ENCODE assay signal across 11 cellular contexts in genomic region chr15:34435658-34436057, GRCh38. TPM values are rescaled to one million over a fixed set of nuclear protein-coding genes. Genes with fewer than 3 reads are reported as not detected.
A peak's percentile ranks its signal among the peaks of the same experiment; 100 is the strongest.
DNase-seq lines count a peak whose midpoint lies in the region; ATAC-seq and TF ChIP-seq lines count a peak whose summit lies in the region.
"Had no signal": no experiment of that assay in that cellular context is flagged by ENCODE, and none has a peak within 500 bp of the region (broad histone marks: within the 10 kb centered on the region; RNA-seq: fewer than 3 reads in every experiment).

No MANE protein-coding gene starts in this region.

- no peak for DNase-seq in activated T-cell treated with anti-CD3 and anti-CD28 coated beads, Interleukin-2, amount 50 U/mL, for 4 hours
- DNase-seq in activated T-cell treated with anti-CD3 and anti-CD28 coated beads for 4 hours, result no peak
- no peak for DNase-seq in WTC11 (ENCODE audit: low spot score)
- DNase-seq in stimulated activated naive CD8-positive, alpha-beta T cell treated with anti-CD3 and anti-CD28 coated beads, Interleukin-15, amount 100 ng/mL, for 72 hours, result no peak
- DNase-seq in EL, result no peak
- DNase-seq in NCI-H446 treated with DMSO at 0.1 percent for 48 hours (lab: John Stamatoyannopoulos, UW), result no peak
- DNase-seq: GF-D8, NCI-H524 treated with DMSO at 0.1 percent for 48 hours had no signal

- no peaks in the 10 kb centered on the region for H3K27me3 Mint-ChIP-seq in activated T-cell treated with anti-CD3 and anti-CD28 coated beads, Interleukin-2, amount 50 U/mL, for 4 hours (ENCODE audit: low read depth)
- H3K27me3 Mint-ChIP-seq in WTC11 (ENCODE audit: low read depth), result peaks cover 46% of the 10 kb centered on the region
- H3K27me3 Mint-ChIP-seq in stimulated activated naive CD8-positive, alpha-beta T cell treated with anti-CD3 and anti-CD28 coated beads, Interleukin-15, amount 100 ng/mL, for 72 hours, result no peaks in the 10 kb centered on the region

- H3K9me3 ChIP-seq in iPS-18a (ENCODE audit: control insufficient read depth, low read depth, low read length), result no peaks in the 10 kb centered on the region
- H3K9me3 ChIP-seq: vagina had no signal

- H3K9ac ChIP-seq in iPS-18a (ENCODE audit: low read length), result no peak overlapping the region

- H3K9me3 Mint-ChIP-seq in activated T-cell treated with anti-CD3 and anti-CD28 coated beads, Interleukin-2, amount 50 U/mL, for 4 hours, result no peaks in the 10 kb centered on the region
- H3K9me3 Mint-ChIP-seq in WTC11, result 0 out of 2 replicates have a peak, but pooled peaks cover 3% of the 10 kb centered on the region
- no peaks in the 10 kb centered on the region for H3K9me3 Mint-ChIP-seq in stimulated activated naive CD8-positive, alpha-beta T cell treated with anti-CD3 and anti-CD28 coated beads, Interleukin-15, amount 100 ng/mL, for 72 hours

- H3K4me1 Mint-ChIP-seq in activated T-cell treated with anti-CD3 and anti-CD28 coated beads, Interleukin-2, amount 50 U/mL, for 4 hours (ENCODE audit: low read depth), result peaks cover 17% of the 10 kb centered on the region
- H3K4me1 Mint-ChIP-seq in WTC11, result no peaks in the 10 kb centered on the region
- peaks cover 38% of the 10 kb centered on the region for H3K4me1 Mint-ChIP-seq in stimulated activated naive CD8-positive, alpha-beta T cell treated with anti-CD3 and anti-CD28 coated beads, Interleukin-15, amount 100 ng/mL, for 72 hours

- H3K27me3 ChIP-seq in iPS-18a (ENCODE audit: control insufficient read depth, insufficient read depth, low read length), result peaks cover 33% of the 10 kb centered on the region
- H3K27me3 ChIP-seq: vagina had no signal

- peak overlapping the region; percentile 67 for H3K4me3 ChIP-seq in iPS-18a (ENCODE audit: low read length)

- no peak for TF ChIP-seq CTCF in WTC11 (IDR thresholded peaks at IDR 0.05)

- peaks cover 26% of the 10 kb centered on the region for H3K36me3 Mint-ChIP-seq in activated T-cell treated with anti-CD3 and anti-CD28 coated beads, Interleukin-2, amount 50 U/mL, for 4 hours (ENCODE audit: insufficient read depth)
- no peaks in the 10 kb centered on the region; the same call in 1 of the 2 replicates for H3K36me3 Mint-ChIP-seq in WTC11

- no peak overlapping the region for H3K27ac Mint-ChIP-seq in WTC11
- peak overlapping the region in 1 of 2 donors; percentile 87 for H3K27ac Mint-ChIP-seq in stimulated activated naive CD8-positive, alpha-beta T cell treated with anti-CD3 and anti-CD28 coated beads, Interleukin-15, amount 100 ng/mL, for 72 hours

- peak overlapping the region; percentile 86 for H3K4me3 Mint-ChIP-seq in activated T-cell treated with anti-CD3 and anti-CD28 coated beads, Interleukin-2, amount 50 U/mL, for 4 hours
- H3K4me3 Mint-ChIP-seq in WTC11, result peak overlapping the region; percentile 58; the same call in 1 of the 2 replicates
- peak overlapping the region; percentile 82 to 98 for H3K4me3 Mint-ChIP-seq in stimulated activated naive CD8-positive, alpha-beta T cell treated with anti-CD3 and anti-CD28 coated beads, Interleukin-15, amount 100 ng/mL, for 72 hours

- ATAC-seq in activated T-cell treated with anti-CD3 and anti-CD28 coated beads, Interleukin-2, amount 50 U/mL, for 4 hours, result no peak
- no peak for ATAC-seq in WTC11
- no peak for ATAC-seq in stimulated activated naive CD8-positive, alpha-beta T cell treated with anti-CD3 and anti-CD28 coated beads, Interleukin-15, amount 100 ng/mL, for 72 hours
- no peak for ATAC-seq in GM18867 (IDR thresholded peaks at IDR 0.05; ENCODE audit: unreplicated experiment)

- no peak overlapping the region for H3K27ac ChIP-seq in iPS-18a (ENCODE audit: low read length)

- H3K4me1 ChIP-seq in iPS-18a (ENCODE audit: control insufficient read depth, low read depth, low read length), result no peaks in the 10 kb centered on the region

- H3K36me3 ChIP-seq in iPS-18a (ENCODE audit: control insufficient read depth, low read depth, low read length), result no peaks in the 10 kb centered on the region
- H3K36me3 ChIP-seq: vagina had no signal

- POLR2A ChIA-PET in WTC11 (lab: Charles Lee), result no interaction called here

- CTCF ChIA-PET in WTC11 (lab: Charles Lee), result no interaction called here

TF ChIP-seq in WTC11, 78 proteins besides CTCF, POLR2A, EP300 and RAD21 (continues in another document):
- TF ChIP-seq MXD4 (CRISPR knock-in tag; IDR thresholded peaks at IDR 0.05; ENCODE audit: borderline replicate concordance) (no peak), ELF4 (CRISPR knock-in tag; IDR thresholded peaks at IDR 0.05; ENCODE audit: low read depth) (no peak), AFF4 (CRISPR knock-in tag; IDR thresholded peaks at IDR 0.05; ENCODE audit: borderline replicate concordance) (no peak), TCF7 (CRISPR knock-in tag; IDR thresholded peaks at IDR 0.05; ENCODE audit: low read depth) (no peak), PRDM15 (CRISPR knock-in tag; IDR thresholded peaks at IDR 0.05) (no peak), PRRX2 (CRISPR knock-in tag; IDR thresholded peaks at IDR 0.05) (no peak), ZNF138 (CRISPR knock-in tag; conservative IDR thresholded peaks at IDR 0.05) (no peak), NR2C2 (CRISPR knock-in tag; IDR thresholded peaks at IDR 0.05) (no peak), ERG (CRISPR knock-in tag; IDR thresholded peaks at IDR 0.05) (no peak)

RNA-seq across cellular contexts. Expression of gene GOLGA8A, which starts 1.9 kb away (rescaled TPM):
- total RNA-seq in activated T-cell treated with anti-CD3 and anti-CD28 coated beads, Interleukin-2, amount 50 U/mL, for 4 hours, result 100 to 1,000 TPM in 1 of 3 donors, 10 to 100 TPM in 2; 74.4 to 111 (median 98.8) TPM
- 37.2 to 41.3 TPM (median 39.8 TPM) in 3 replicates for total RNA-seq in WTC11 (2021)
